In the genomic region with DNA sequence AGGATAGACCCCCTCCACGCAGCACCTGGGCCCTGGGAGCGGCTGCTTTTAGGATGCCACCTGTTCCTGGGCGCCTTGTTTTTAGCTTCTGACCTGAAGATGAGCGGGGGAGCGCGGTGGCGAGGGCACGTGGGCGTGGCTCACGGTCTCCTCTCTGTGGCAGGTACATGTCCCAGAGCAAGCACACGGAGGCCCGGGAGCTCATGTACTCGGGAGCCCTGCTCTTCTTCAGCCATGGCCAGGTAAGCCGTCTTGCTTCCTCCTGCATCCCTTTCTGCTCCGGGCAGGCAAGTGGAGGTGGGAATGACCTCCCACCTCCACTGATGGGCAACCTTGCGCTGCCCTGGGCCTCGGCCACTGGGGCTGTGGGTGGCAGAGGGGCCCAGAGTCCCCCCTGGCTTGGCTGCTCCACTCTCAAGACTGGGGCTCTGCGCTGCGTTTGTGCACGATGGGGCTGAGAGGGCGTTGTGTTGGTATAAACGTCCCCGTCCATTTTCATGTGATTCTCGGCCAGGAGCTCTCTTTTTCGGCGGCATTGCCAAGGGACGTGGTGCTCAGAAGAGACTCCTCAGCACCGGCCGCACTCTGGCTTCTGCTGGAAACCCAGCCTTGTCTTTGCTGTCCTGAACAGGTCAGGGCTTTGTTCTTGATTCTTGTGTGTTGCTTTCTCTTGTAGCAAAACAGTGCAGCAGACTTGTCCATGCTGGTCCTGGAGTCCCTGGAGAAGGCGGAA, we compare ENCODE assay signal across 25 cellular contexts. TPM values are rescaled to one million over a fixed set of nuclear protein-coding genes. Genes with fewer than 3 reads are reported as not detected.
DNase-seq lines count a peak whose midpoint lies in the region; ATAC-seq and TF ChIP-seq lines count a peak whose summit lies in the region.
"Had no signal": no experiment of that assay in that cellular context is flagged by ENCODE, and none has a peak within 500 bp of the region (broad histone marks: within the 10 kb centered on the region; RNA-seq: fewer than 3 reads in every experiment).

No MANE protein-coding gene starts in this region.

- H3K4me3 Mint-ChIP-seq in Calu3 (ENCODE audit: low read depth, unreplicated experiment) (no peak overlapping the region), WTC11 (no peak overlapping the region)
- H3K4me3 Mint-ChIP-seq in activated CD8-positive, alpha-beta memory T cell treated with anti-CD3 and anti-CD28 coated beads, Interleukin-2, amount 10 ng/mL, durations not matched to agents 7 days and 5 days: no peak overlapping the region
- H3K4me3 Mint-ChIP-seq: activated B cell treated with CpG ODN at 0.5 μM for 24 hours; activated CD4-positive, alpha-beta memory T cell treated with anti-CD3 and anti-CD28 coated beads for 36 hours; CD4-positive, CD25-positive, alpha-beta regulatory T cell; stimulated activated naive B cell treated with anti-CD40 and anti-IgM and Interleukin-4, amounts not matched to agents 10 μg/mL and 1 μg/mL and 100 μg/mL, for 72 hours had no signal

- H3K9me3 ChIP-seq in right atrium auricular region: no peaks in the 10 kb centered on the region
- H3K9me3 ChIP-seq in gastrocnemius medialis: no peaks in the 10 kb centered on the region
- H3K9me3 ChIP-seq: colonic mucosa, esophagus muscularis mucosa, thoracic aorta, vagina had no signal

- H3K36me3 ChIP-seq in right atrium auricular region (peaks cover 37% of the 10 kb centered on the region), gastrocnemius medialis (peaks cover 0 to 28% of the 10 kb centered on the region in 2 donors)

- DNase-seq in Calu3: no peak
- DNase-seq in WTC11 (ENCODE audit: low spot score): no peak
- DNase-seq in right atrium auricular region (ENCODE audit: low spot score): no peak
- no peak for DNase-seq in gastrocnemius medialis
- no peak for DNase-seq in activated CD8-positive, alpha-beta memory T cell treated with anti-CD3 and anti-CD28 coated beads, Interleukin-2, amount 10 ng/mL, durations not matched to agents 7 days and 5 days
- DNase-seq in NCI-H1436 (lab: John Stamatoyannopoulos, UW): no peak
- DNase-seq: activated B cell treated with CpG ODN at 0.5 μM for 24 hours; activated CD4-positive, alpha-beta memory T cell treated with anti-CD3 and anti-CD28 coated beads for 36 hours; activated effector memory CD4-positive, alpha-beta T cell treated with anti-CD3 and anti-CD28 coated beads, Interleukin-2, amount 50 U/mL, for 16 hours; CD4-positive, CD25-positive, alpha-beta regulatory T cell; colonic mucosa; effector memory CD4-positive, alpha-beta T cell; EL; IMR-90; NCI-H1105 treated with DMSO at 0.1 percent for 48 hours; SHP77; small intestine; stimulated activated naive B cell treated with anti-CD40 and anti-IgM and Interleukin-4, amounts not matched to agents 10 μg/mL and 1 μg/mL and 100 μg/mL, for 72 hours; T1000 had no signal

- H3K4me1 Mint-ChIP-seq in Calu3 (ENCODE audit: low read depth, unreplicated experiment) (peaks cover 15% of the 10 kb centered on the region), WTC11 (0 out of 2 replicates have a peak, but pooled peaks cover 4% of the 10 kb centered on the region)
- H3K4me1 Mint-ChIP-seq in activated CD8-positive, alpha-beta memory T cell treated with anti-CD3 and anti-CD28 coated beads, Interleukin-2, amount 10 ng/mL, durations not matched to agents 7 days and 5 days: peaks cover 2% of the 10 kb centered on the region

- no peak for ATAC-seq in WTC11
- no peak for ATAC-seq in gastrocnemius medialis
- no peak for ATAC-seq in GM18858 (IDR thresholded peaks at IDR 0.05; ENCODE audit: unreplicated experiment)
- ATAC-seq in activated CD8-positive, alpha-beta memory T cell treated with anti-CD3 and anti-CD28 coated beads, Interleukin-2, amount 10 ng/mL, durations not matched to agents 7 days and 5 days: no peak
- ATAC-seq: HCT116; stimulated activated naive B cell treated with anti-CD40 and anti-IgM and Interleukin-4, amounts not matched to agents 10 μg/mL and 1 μg/mL and 100 μg/mL, for 72 hours had no signal

- H3K27ac Mint-ChIP-seq in Calu3 (ENCODE audit: unreplicated experiment) (peak overlapping the region; percentile 39), WTC11 (0 out of 2 replicates have a peak overlapping the region, but pooled peaks have one; percentile 57)
- no peak overlapping the region for H3K27ac Mint-ChIP-seq in activated CD8-positive, alpha-beta memory T cell treated with anti-CD3 and anti-CD28 coated beads, Interleukin-2, amount 10 ng/mL, durations not matched to agents 7 days and 5 days
- H3K27ac Mint-ChIP-seq: activated B cell treated with CpG ODN at 0.5 μM for 24 hours; activated CD4-positive, alpha-beta memory T cell treated with anti-CD3 and anti-CD28 coated beads for 36 hours; CD4-positive, CD25-positive, alpha-beta regulatory T cell; stimulated activated naive B cell treated with anti-CD40 and anti-IgM and Interleukin-4, amounts not matched to agents 10 μg/mL and 1 μg/mL and 100 μg/mL, for 72 hours had no signal

- POLR2A ChIA-PET in WTC11 (lab: Charles Lee): no interaction called here

- in situ Hi-C loops in gastrocnemius medialis (cut with MboI; ENCODE audit: low sequenced_read_pairs in 4 of 4): no loop called here

- no peak overlapping the region for H3K4me3 ChIP-seq in right atrium auricular region
- no peak overlapping the region for H3K4me3 ChIP-seq in gastrocnemius medialis
- H3K4me3 ChIP-seq: colonic mucosa, esophagus muscularis mucosa, lung, thoracic aorta, vagina had no signal

- TF ChIP-seq POLR2A in gastrocnemius medialis (IDR thresholded peaks at IDR 0.05): no peak

- TF ChIP-seq CTCF in Calu3 (IDR thresholded peaks at IDR 0.05; ENCODE audit: unreplicated experiment): no peak
- TF ChIP-seq CTCF in WTC11 (IDR thresholded peaks at IDR 0.05): no peak
- TF ChIP-seq CTCF in right atrium auricular region (IDR thresholded peaks at IDR 0.05): no peak
- no peak for TF ChIP-seq CTCF in gastrocnemius medialis (IDR thresholded peaks at IDR 0.05 in 4 of 5, conservative IDR thresholded peaks at IDR 0.05 in 1 of 5)

- H3K9me3 Mint-ChIP-seq in Calu3 (ENCODE audit: low read depth, unreplicated experiment) (no peaks in the 10 kb centered on the region), WTC11 (no peaks in the 10 kb centered on the region)
- H3K9me3 Mint-ChIP-seq in activated CD8-positive, alpha-beta memory T cell treated with anti-CD3 and anti-CD28 coated beads, Interleukin-2, amount 10 ng/mL, durations not matched to agents 7 days and 5 days (ENCODE audit: low read depth): no peaks in the 10 kb centered on the region
- H3K9me3 Mint-ChIP-seq: activated B cell treated with CpG ODN at 0.5 μM for 24 hours; activated CD4-positive, alpha-beta memory T cell treated with anti-CD3 and anti-CD28 coated beads for 36 hours; CD4-positive, CD25-positive, alpha-beta regulatory T cell; stimulated activated naive B cell treated with anti-CD40 and anti-IgM and Interleukin-4, amounts not matched to agents 10 μg/mL and 1 μg/mL and 100 μg/mL, for 72 hours had no signal

- H3K4me1 ChIP-seq in right atrium auricular region (peaks cover 0 to 61% of the 10 kb centered on the region in 2 donors), gastrocnemius medialis (peaks cover 55 to 56% of the 10 kb centered on the region in 2 donors)
- H3K4me1 ChIP-seq: colonic mucosa had no signal

- H3K27me3 Mint-ChIP-seq in Calu3 (ENCODE audit: unreplicated experiment) (no peaks in the 10 kb centered on the region), WTC11 (ENCODE audit: low read depth) (no peaks in the 10 kb centered on the region)
- no peaks in the 10 kb centered on the region for H3K27me3 Mint-ChIP-seq in activated CD8-positive, alpha-beta memory T cell treated with anti-CD3 and anti-CD28 coated beads, Interleukin-2, amount 10 ng/mL, durations not matched to agents 7 days and 5 days
- H3K27me3 Mint-ChIP-seq: activated B cell treated with CpG ODN at 0.5 μM for 24 hours; activated CD4-positive, alpha-beta memory T cell treated with anti-CD3 and anti-CD28 coated beads for 36 hours; CD4-positive, CD25-positive, alpha-beta regulatory T cell; stimulated activated naive B cell treated with anti-CD40 and anti-IgM and Interleukin-4, amounts not matched to agents 10 μg/mL and 1 μg/mL and 100 μg/mL, for 72 hours had no signal

- BruUV-seq in Calu3 (replicated peaks; lab: Mats Ljungman, UMichigan): no TSS peak

- intact Hi-C loops in Calu3 (cut with micrococcal nuclease; ENCODE audit: unreplicated experiment) (no loop called here), gastrocnemius medialis (cut with DNase I; ENCODE audit: low total_unique reads) (no loop called here)

- CTCF ChIA-PET in Calu3 (lab: Charles Lee) (no interaction called here), WTC11 (lab: Charles Lee) (interaction anchor here (0.5 kb wide), 1 partner anchor 24 kb away, joined by 3 read pairs; no protein-coding TSS in a partner anchor)
- CTCF ChIA-PET in activated CD8-positive, alpha-beta memory T cell treated with anti-CD3 and anti-CD28 coated beads, Interleukin-2, amount 10 ng/mL, durations not matched to agents 7 days and 5 days (lab: Charles Lee): interaction anchor here (1.0 kb wide), 1 partner anchor 21 kb away, joined by 3 read pairs; no protein-coding TSS in a partner anchor

- peak overlapping the region; percentile 16 to 62 for H3K27ac ChIP-seq in right atrium auricular region
- H3K27ac ChIP-seq in gastrocnemius medialis: peak overlapping the region; percentile 47 to 72 (median 69)
- H3K27ac ChIP-seq: colonic mucosa, esophagus muscularis mucosa, thoracic aorta, vagina had no signal

- H3K36me3 Mint-ChIP-seq in Calu3 (ENCODE audit: insufficient read depth, unreplicated experiment): peaks cover 88% of the 10 kb centered on the region
- peaks cover 24% of the 10 kb centered on the region for H3K36me3 Mint-ChIP-seq in WTC11
- peaks cover 11% of the 10 kb centered on the region for H3K36me3 Mint-ChIP-seq in activated CD8-positive, alpha-beta memory T cell treated with anti-CD3 and anti-CD28 coated beads, Interleukin-2, amount 10 ng/mL, durations not matched to agents 7 days and 5 days
- H3K36me3 Mint-ChIP-seq: CD4-positive, CD25-positive, alpha-beta regulatory T cell had no signal

- no peaks in the 10 kb centered on the region for H3K27me3 ChIP-seq in right atrium auricular region
- no peaks in the 10 kb centered on the region for H3K27me3 ChIP-seq in gastrocnemius medialis
- H3K27me3 ChIP-seq: colonic mucosa, esophagus muscularis mucosa, vagina had no signal

TF ChIP-seq in WTC11, 78 proteins besides CTCF, POLR2A, EP300 and RAD21 (continues in another document):
- TF ChIP-seq NR2C2 (CRISPR knock-in tag; IDR thresholded peaks at IDR 0.05): no peak
- no peak for TF ChIP-seq TP53 (CRISPR knock-in tag; IDR thresholded peaks at IDR 0.05)

RNA-seq across cellular contexts. Expression of a gene that starts 9.7 kb away (rescaled TPM):
- total RNA-seq in Calu3 (2022): 145 and 167 TPM in 2 replicates
- total RNA-seq in WTC11 (2021): 73.0 to 82.0 TPM (median 73.4 TPM) in 3 replicates
- 10 to 100 TPM; 16.1 to 19.7 TPM for total RNA-seq in right atrium auricular region
- 10 to 100 TPM; 24.6 to 40.8 (median 30.0) TPM for total RNA-seq in gastrocnemius medialis
- total RNA-seq in activated CD8-positive, alpha-beta memory T cell treated with anti-CD3 and anti-CD28 coated beads, Interleukin-2, amount 10 ng/mL, durations not matched to agents 7 days and 5 days: 10 to 100 TPM; 38.0 to 39.2 TPM

RNA-seq across cellular contexts. Expression of a gene that starts 53.8 kb away (rescaled TPM):
- total RNA-seq in Calu3 (2022) (218 and 252 TPM in 2 replicates), WTC11 (2021) (149 to 158 TPM (median 156 TPM) in 3 replicates), right atrium auricular region (10 to 100 TPM; 84.4 to 97.5 TPM), gastrocnemius medialis (100 to 1,000 TPM; 112 to 154 (median 132) TPM)
- 10 to 100 TPM; 41.4 to 46.3 TPM for total RNA-seq in activated CD8-positive, alpha-beta memory T cell treated with anti-CD3 and anti-CD28 coated beads, Interleukin-2, amount 10 ng/mL, durations not matched to agents 7 days and 5 days
